ENCODE assay signal across 7 cellular contexts in genomic region chr1:935751-936231, GRCh38. TPM values are rescaled to one million over a fixed set of nuclear protein-coding genes. Genes with fewer than 3 reads are reported as not detected.
DNase-seq lines count a peak whose midpoint lies in the region; ATAC-seq and TF ChIP-seq lines count a peak whose summit lies in the region.
"Had no signal": no experiment of that assay in that cellular context is flagged by ENCODE, and none has a peak within 500 bp of the region (broad histone marks: within the 10 kb centered on the region; RNA-seq: fewer than 3 reads in every experiment).

No MANE protein-coding gene starts in this region.

- no peaks in the 10 kb centered on the region for H3K36me3 ChIP-seq in HUES64 (ENCODE audit: insufficient read depth, low read length)

- peaks cover 4% of the 10 kb centered on the region for H3K36me3 Mint-ChIP-seq in mesothelial cell of epicardium
- no peaks in the 10 kb centered on the region for H3K36me3 Mint-ChIP-seq in stimulated activated effector memory CD8-positive, alpha-beta T cell treated with anti-CD3 and anti-CD28 coated beads, Interleukin-12 subunit alpha, Interleukin-12 subunit beta, amount 100 ng/mL, for 72 hours
- H3K36me3 Mint-ChIP-seq in activated T-cell treated with anti-CD3 and anti-CD28 coated beads, Interleukin-2, amount 50 U/mL, for 24 hours (ENCODE audit: low read depth), result no peaks in the 10 kb centered on the region

- H3K27ac ChIP-seq in HUES64 (ENCODE audit: low read depth, low read length), result no peak overlapping the region

- 4% methylated on average over 30 of the region's 30 CpGs for WGBS in HUES64

- H3K4me1 ChIP-seq in HUES64 (ENCODE audit: insufficient read depth, low read length), result peaks cover 17% of the 10 kb centered on the region

- no peaks in the 10 kb centered on the region for H3K27me3 Mint-ChIP-seq in mesothelial cell of epicardium (ENCODE audit: low read depth)
- peaks cover 56% of the 10 kb centered on the region for H3K27me3 Mint-ChIP-seq in activated T-cell treated with anti-CD3 and anti-CD28 coated beads, Interleukin-2, amount 50 U/mL, for 24 hours

- H3K27ac Mint-ChIP-seq in mesothelial cell of epicardium, result peak overlapping the region; percentile 94
- no peak overlapping the region for H3K27ac Mint-ChIP-seq in stimulated activated effector memory CD8-positive, alpha-beta T cell treated with anti-CD3 and anti-CD28 coated beads, Interleukin-12 subunit alpha, Interleukin-12 subunit beta, amount 100 ng/mL, for 72 hours
- H3K27ac Mint-ChIP-seq in activated T-cell treated with anti-CD3 and anti-CD28 coated beads, Interleukin-2, amount 50 U/mL, for 24 hours, result no peak overlapping the region

- peak; percentile 54 for DNase-seq in NCI-H524 treated with DMSO at 0.1 percent for 48 hours (lab: John Stamatoyannopoulos, UW)
- DNase-seq in mesothelial cell of epicardium (ENCODE audit: low spot score in 2 of 2, unreplicated experiment in 2 of 2), result peak in 1 of 2 experiments; percentile 79
- DNase-seq in stimulated activated effector memory CD8-positive, alpha-beta T cell treated with anti-CD3 and anti-CD28 coated beads, Interleukin-12 subunit alpha, Interleukin-12 subunit beta, amount 100 ng/mL, for 72 hours (ENCODE audit: low spot score in 2 of 2), result no peak
- DNase-seq in activated T-cell treated with anti-CD3 and anti-CD28 coated beads, Interleukin-2, amount 50 U/mL, for 24 hours, result no peak
- DNase-seq in medulla oblongata (ENCODE audit: extremely low spot score), result no peak

- H3K9ac ChIP-seq in HUES64 (ENCODE audit: low read depth, low read length), result no peak overlapping the region

- no peak for ATAC-seq in stimulated activated effector memory CD8-positive, alpha-beta T cell treated with anti-CD3 and anti-CD28 coated beads, Interleukin-12 subunit alpha, Interleukin-12 subunit beta, amount 100 ng/mL, for 72 hours

- peak overlapping the region; percentile 45 for H3K4me3 Mint-ChIP-seq in mesothelial cell of epicardium
- no peak overlapping the region for H3K4me3 Mint-ChIP-seq in stimulated activated effector memory CD8-positive, alpha-beta T cell treated with anti-CD3 and anti-CD28 coated beads, Interleukin-12 subunit alpha, Interleukin-12 subunit beta, amount 100 ng/mL, for 72 hours
- no peak overlapping the region for H3K4me3 Mint-ChIP-seq in activated T-cell treated with anti-CD3 and anti-CD28 coated beads, Interleukin-2, amount 50 U/mL, for 24 hours

- no peaks in the 10 kb centered on the region for H3K9me3 ChIP-seq in HUES64 (ENCODE audit: insufficient read depth, low read depth, low read length)

- TF ChIP-seq CTCF in mesothelial cell of epicardium (IDR thresholded peaks at IDR 0.05; ENCODE audit: unreplicated experiment), result no peak

- H3K4me1 Mint-ChIP-seq in mesothelial cell of epicardium, result peaks cover 65% of the 10 kb centered on the region
- peaks cover 9% of the 10 kb centered on the region for H3K4me1 Mint-ChIP-seq in stimulated activated effector memory CD8-positive, alpha-beta T cell treated with anti-CD3 and anti-CD28 coated beads, Interleukin-12 subunit alpha, Interleukin-12 subunit beta, amount 100 ng/mL, for 72 hours
- peaks cover 14% of the 10 kb centered on the region for H3K4me1 Mint-ChIP-seq in activated T-cell treated with anti-CD3 and anti-CD28 coated beads, Interleukin-2, amount 50 U/mL, for 24 hours (ENCODE audit: low read depth)

- 0 out of 2 replicates have a peak overlapping the region, but pooled peaks have one; percentile 30 for H3K4me3 ChIP-seq in HUES64 (ENCODE audit: low read length)

- H3K9me3 Mint-ChIP-seq in mesothelial cell of epicardium, result no peaks in the 10 kb centered on the region
- no peaks in the 10 kb centered on the region for H3K9me3 Mint-ChIP-seq in stimulated activated effector memory CD8-positive, alpha-beta T cell treated with anti-CD3 and anti-CD28 coated beads, Interleukin-12 subunit alpha, Interleukin-12 subunit beta, amount 100 ng/mL, for 72 hours
- no peaks in the 10 kb centered on the region for H3K9me3 Mint-ChIP-seq in activated T-cell treated with anti-CD3 and anti-CD28 coated beads, Interleukin-2, amount 50 U/mL, for 24 hours

- H3K27me3 ChIP-seq in HUES64 (ENCODE audit: insufficient read depth, low read length), result peaks cover 91% of the 10 kb centered on the region

RNA-seq across cellular contexts. Expression of gene SAMD11, which starts 12.1 kb away (rescaled TPM):
- polyA plus RNA-seq in HUES64 (2013, experiment 1 of 2), result 2.3 TPM
- 1.1 TPM for polyA plus RNA-seq in HUES64 (2013, experiment 2 of 2)
- 303 to 325 TPM (median 313 TPM) in 3 replicates for total RNA-seq in mesothelial cell of epicardium
- total RNA-seq: activated CD8-positive, alpha-beta memory T cell treated with anti-CD3 and anti-CD28 coated beads for 36 hours had no signal

RNA-seq across cellular contexts. Expression of gene NOC2L, which starts 23.3 kb away (rescaled TPM):
- polyA plus RNA-seq in HUES64 (2013, experiment 1 of 2), result 81.8 TPM
- polyA plus RNA-seq in HUES64 (2013, experiment 2 of 2), result 71.3 TPM
- 69.3 to 73.1 TPM (median 69.8 TPM) in 3 replicates for total RNA-seq in mesothelial cell of epicardium

RNA-seq across cellular contexts. Expression of gene KLHL17, which starts 24.6 kb away (rescaled TPM):
- 14.0 TPM for polyA plus RNA-seq in HUES64 (2013, experiment 1 of 2)
- 14.5 TPM for polyA plus RNA-seq in HUES64 (2013, experiment 2 of 2)
- total RNA-seq in mesothelial cell of epicardium, result 44.7 to 49.8 TPM (median 47.0 TPM) in 3 replicates

RNA-seq across cellular contexts. Expression of gene PLEKHN1, which starts 30.5 kb away (rescaled TPM):
- 0.10 TPM for polyA plus RNA-seq in HUES64 (2013, experiment 1 of 2)
- 0.38 TPM for polyA plus RNA-seq in HUES64 (2013, experiment 2 of 2)
- total RNA-seq in mesothelial cell of epicardium, result 33.6 to 36.0 TPM (median 34.4 TPM) in 3 replicates

RNA-seq across cellular contexts. Expression of gene PERM1, which starts 46.1 kb away (rescaled TPM):
- not detected for polyA plus RNA-seq in HUES64 (2013, experiment 1 of 2)
- polyA plus RNA-seq in HUES64 (2013, experiment 2 of 2), result not detected
- 1.6 to 2.8 TPM (median 2.7 TPM) in 3 replicates for total RNA-seq in mesothelial cell of epicardium
- total RNA-seq: activated CD8-positive, alpha-beta memory T cell treated with anti-CD3 and anti-CD28 coated beads for 36 hours had no signal
